13 cellular contexts compared by ENCODE assay signal in genomic region chr4:174537634-174538033, GRCh38. TPM values are rescaled to one million over a fixed set of nuclear protein-coding genes. Genes with fewer than 3 reads are reported as not detected.
A peak's percentile ranks its signal among the peaks of the same experiment; 100 is the strongest.
DNase-seq lines count a peak whose midpoint lies in the region; ATAC-seq, FAIRE-seq and TF ChIP-seq lines count a peak whose summit lies in the region.
"Had no signal": no experiment of that assay in that cellular context is flagged by ENCODE, and none has a peak within 500 bp of the region (broad histone marks: within the 10 kb centered on the region; RNA-seq: fewer than 3 reads in every experiment).

No MANE protein-coding gene starts in this region.

- 49% methylated on average over 3 of the region's 3 CpGs for whole genome bisulfite sequencing in A549 (ENCODE audit: missing lambda C conversion rate)
- 76 to 83% methylated on average over 3 of the region's 3 CpGs for WGBS in thyroid gland, 2 donors

- H3K4me2 ChIP-seq in A549, result peak overlapping the region; percentile 41

- H3K4me3 ChIP-seq in A549 (no peak overlapping the region), thyroid gland (replicated peaks in 1 of 3) (no peak overlapping the region)
- H3K4me3 ChIP-seq: cardiac muscle cell, suprapubic skin had no signal

- H3K27ac ChIP-seq in A549 (no peak overlapping the region), thyroid gland (no peak overlapping the region)
- H3K27ac ChIP-seq: cardiac muscle cell, suprapubic skin had no signal

- CTCF ChIA-PET in A549 (lab: Yijun Ruan, JAX), result no interaction called here

- ATAC-seq in A549 (no peak), GM19438 (IDR thresholded peaks at IDR 0.05; ENCODE audit: low read depth, unreplicated experiment) (peak; percentile 21), HG02759 (IDR thresholded peaks at IDR 0.05; ENCODE audit: unreplicated experiment) (peak; percentile 20), HG03354 (IDR thresholded peaks at IDR 0.05; ENCODE audit: poor library complexity, severe bottlenecking, unreplicated experiment) (peak; percentile 32)

- H3K9me3 ChIP-seq in A549 (no peaks in the 10 kb centered on the region), thyroid gland (no peaks in the 10 kb centered on the region)
- H3K9me3 ChIP-seq: suprapubic skin had no signal

- intact Hi-C loops in thyroid gland (cut with DNase I), result no loop called here

- no peaks in the 10 kb centered on the region for H3K27me3 ChIP-seq in thyroid gland
- H3K27me3 ChIP-seq: cardiac muscle cell, suprapubic skin had no signal

- no peak for TF ChIP-seq EP300 in A549 (IDR thresholded peaks at IDR 0.05)

- no peak for FAIRE-seq in A549 (lab: Jason Lieb, UNC)

- H3K4me1 ChIP-seq in A549 (peaks cover 17% of the 10 kb centered on the region; the same call in 2 of the 3 replicates), thyroid gland (peaks cover 3 to 16% of the 10 kb centered on the region in 2 donors)

- TF ChIP-seq POLR2A in A549 (IDR thresholded peaks at IDR 0.05; ENCODE audit: low read length) (no peak), thyroid gland (IDR thresholded peaks at IDR 0.05) (no peak)

- H3K36me3 ChIP-seq in thyroid gland, result no peaks in the 10 kb centered on the region
- H3K36me3 ChIP-seq: cardiac muscle cell, suprapubic skin had no signal

- no peak for DNase-seq in A549 (ENCODE audit: low read depth in 1 of 2, low spot score in 1 of 2)
- no peak for DNase-seq in superior temporal gyrus (ENCODE audit: extremely low spot score)
- DNase-seq in NCI-H2196 (lab: John Stamatoyannopoulos, UW; ENCODE audit: unreplicated experiment), result no peak
- DNase-seq in thyroid gland, result no peak
- DNase-seq in activated CD4-positive, alpha-beta T cell treated with anti-CD3 and anti-CD28 coated beads, Interleukin-2, amount 50 U/mL, for 4 hours, result no peak
- DNase-seq: activated CD4-positive, alpha-beta T cell treated with anti-CD3 and anti-CD28 coated beads for 48 hours; activated gamma-delta T cell treated with Interleukin-2 at 50 U/mL for 16 hours; DMS 273 treated with DMSO at 0.1 percent for 48 hours had no signal

- POLR2A ChIA-PET in A549 (lab: Yijun Ruan, JAX), result no interaction called here

- TF ChIP-seq CTCF in A549 (IDR thresholded peaks at IDR 0.05) (no peak), thyroid gland (IDR thresholded peaks at IDR 0.05) (no peak)

- no peak for TF ChIP-seq RAD21 in A549 (conservative IDR thresholded peaks at IDR 0.05 in 1 of 2, IDR thresholded peaks at IDR 0.05 in 1 of 2)

TF ChIP-seq in A549, 52 proteins besides CTCF, POLR2A, EP300 and RAD21:
- no peak for TF ChIP-seq ESRRA (IDR thresholded peaks at IDR 0.05; ENCODE audit: borderline replicate concordance, low read length)

RNA-seq across cellular contexts. Expression of gene HPGD, which starts 15.3 kb away (rescaled TPM):
- polyA plus RNA-seq in A549 (2011; rRNA removed), result 86.6 and 114 TPM in 2 replicates
- polyA plus RNA-seq in A549 (2012; cell fraction: cytosol; rRNA removed), result 42.3 and 45.4 TPM in 2 replicates
- polyA plus RNA-seq in A549 (2012; cell fraction: nucleus; rRNA removed), result 19.6 and 20.7 TPM in 2 replicates
- polyA plus RNA-seq in A549 (2017; fragmentation: RNase III; extraction: RNeasy Plus Mini Kit Qiagen cat#74134 plus additional on column Dnase treatment), result 101 to 127 TPM (median 110 TPM) in 3 replicates
- 54.5 and 70.3 TPM in 2 replicates for polyA minus RNA-seq in A549 (2011; rRNA and poly(A)+ RNA removed)
- total RNA-seq in thyroid gland, result 1 to 10 TPM; 1.9 to 4.1 (median 2.7) TPM

Comparison
In these comparisons a context has a peak if more than half of its experiments do, and no peak if none do; other contexts are left out.
1. ATAC-seq: peak in GM19438 (single experiment), HG02759 (single experiment) and HG03354 (single experiment); none in A549 (0 of 2).